In genomic region chr13:30120133-30120822, GRCh38 we compare ENCODE assay signal across 14 cellular contexts.
DNase-seq lines count a peak whose midpoint lies in the region; ATAC-seq and FAIRE-seq lines count a peak whose summit lies in the region.
"Had no signal": no experiment of that assay in that cellular context is flagged by ENCODE, and none has a peak within 500 bp of the region (broad histone marks: within the 10 kb centered on the region; RNA-seq: fewer than 3 reads in every experiment).

No MANE protein-coding gene starts in this region.

- H3K4me3 Mint-ChIP-seq in T-helper 17 cell = no peak overlapping the region
- peak overlapping the region; percentile 53 for H3K4me3 Mint-ChIP-seq in natural killer cell treated with Interleukin-12 subunit alpha and Interleukin-12 subunit beta and Interleukin-15 and Interleukin-18, amount 100 ng/mL, for 72 hours

- H3K4me2 ChIP-seq in BLaER1 = peak overlapping the region; percentile 60

- ATAC-seq in T-helper 17 cell (peak; percentile 33), GM19328 (IDR thresholded peaks at IDR 0.05; ENCODE audit: unreplicated experiment) (no peak)
- ATAC-seq in natural killer cell treated with Interleukin-12 subunit alpha and Interleukin-12 subunit beta and Interleukin-15 and Interleukin-18, amount 100 ng/mL, for 72 hours = no peak
- ATAC-seq: HepG2, Panc1 had no signal

- H3K4me1 Mint-ChIP-seq in T-helper 17 cell = peaks cover 36% of the 10 kb centered on the region
- H3K4me1 Mint-ChIP-seq in natural killer cell treated with Interleukin-12 subunit alpha and Interleukin-12 subunit beta and Interleukin-15 and Interleukin-18, amount 100 ng/mL, for 72 hours (ENCODE audit: low read depth in 2 of 2) = peaks cover 37 to 45% of the 10 kb centered on the region in 2 donors

- H3K9me3 Mint-ChIP-seq in natural killer cell treated with Interleukin-12 subunit alpha and Interleukin-12 subunit beta and Interleukin-15 and Interleukin-18, amount 100 ng/mL, for 72 hours = no peaks in the 10 kb centered on the region

- no peaks in the 10 kb centered on the region; the same call in 1 of the 2 replicates for H3K27me3 ChIP-seq in BLaER1
- H3K27me3 ChIP-seq: right atrium auricular region had no signal

- peak overlapping the region; percentile 83 for H3K27ac Mint-ChIP-seq in T-helper 17 cell
- peak overlapping the region in 1 of 2 donors; percentile 10 for H3K27ac Mint-ChIP-seq in natural killer cell treated with Interleukin-12 subunit alpha and Interleukin-12 subunit beta and Interleukin-15 and Interleukin-18, amount 100 ng/mL, for 72 hours

- peak; percentile 56 for FAIRE-seq in GM19239 (lab: Jason Lieb, UNC)
- FAIRE-seq: colon, HepG2 had no signal

- peaks cover 63% of the 10 kb centered on the region for H3K4me1 ChIP-seq in BLaER1

- no peaks in the 10 kb centered on the region for H3K36me3 ChIP-seq in BLaER1
- H3K36me3 ChIP-seq: right atrium auricular region had no signal

- H3K9me3 ChIP-seq in BLaER1 (peaks cover 8% of the 10 kb centered on the region), T-helper 17 cell (ENCODE audit: control insufficient read depth, low read length, poor library complexity, severe bottlenecking) (no peaks in the 10 kb centered on the region)
- H3K9me3 ChIP-seq: right atrium auricular region had no signal

- peaks cover 2% of the 10 kb centered on the region for H3K36me3 Mint-ChIP-seq in T-helper 17 cell (ENCODE audit: low read depth)
- H3K36me3 Mint-ChIP-seq in natural killer cell treated with Interleukin-12 subunit alpha and Interleukin-12 subunit beta and Interleukin-15 and Interleukin-18, amount 100 ng/mL, for 72 hours = no peaks in the 10 kb centered on the region

- no peak overlapping the region for H3K9ac ChIP-seq in BLaER1

- DNase-seq in GM19239 (ENCODE audit: insufficient read length, low spot score) = no peak
- DNase-seq in T-helper 17 cell = no peak
- no peak for DNase-seq in natural killer cell treated with Interleukin-12 subunit alpha and Interleukin-12 subunit beta and Interleukin-15 and Interleukin-18, amount 100 ng/mL, for 72 hours (ENCODE audit: low spot score)
- DNase-seq in C1 segment of cervical spinal cord (lab: John Stamatoyannopoulos, UW) = no peak
- DNase-seq in NCI-H1048 (lab: John Stamatoyannopoulos, UW) = no peak
- DNase-seq: Calu3, NCI-H1092, NCI-H2107 had no signal

- no peak overlapping the region for H3K4me3 ChIP-seq in BLaER1
- H3K4me3 ChIP-seq: right atrium auricular region had no signal

- H3K27ac ChIP-seq in BLaER1 = no peak overlapping the region
- H3K27ac ChIP-seq: right atrium auricular region had no signal

- H4K20me1 ChIP-seq in BLaER1 = no peaks in the 10 kb centered on the region

- no peaks in the 10 kb centered on the region for H3K27me3 Mint-ChIP-seq in T-helper 17 cell
- peaks cover 0 to 5% of the 10 kb centered on the region in 2 donors for H3K27me3 Mint-ChIP-seq in natural killer cell treated with Interleukin-12 subunit alpha and Interleukin-12 subunit beta and Interleukin-15 and Interleukin-18, amount 100 ng/mL, for 72 hours
